ENCODE assay signal across 16 cellular contexts in the genomic region with DNA sequence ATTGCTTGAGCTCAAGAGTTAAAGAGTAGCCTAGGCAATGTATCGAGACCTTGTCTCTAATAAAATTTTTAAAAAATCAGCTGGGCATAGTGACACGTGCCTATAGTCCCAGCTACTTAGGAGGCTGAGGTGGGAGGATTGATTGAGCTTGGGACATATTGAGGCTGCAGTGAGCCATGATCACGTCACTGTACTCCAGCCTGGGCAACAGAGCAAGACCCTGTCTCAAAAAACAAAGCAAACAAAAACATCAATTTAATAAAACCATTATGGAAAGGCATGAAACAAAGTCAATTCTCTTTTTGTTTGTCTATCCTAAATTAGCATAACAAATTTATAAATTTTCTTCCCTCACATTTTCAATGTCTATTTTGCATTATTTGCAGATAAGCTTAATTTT.
DNase-seq lines count a peak whose midpoint lies in the region; ATAC-seq and TF ChIP-seq lines count a peak whose summit lies in the region.
"Had no signal": no experiment of that assay in that cellular context is flagged by ENCODE, and none has a peak within 500 bp of the region (broad histone marks: within the 10 kb centered on the region; RNA-seq: fewer than 3 reads in every experiment).

No MANE protein-coding gene starts in this region.

- H3K36me3 ChIP-seq in Caco-2 (ENCODE audit: control insufficient read depth, insufficient read depth, low read length) = no peaks in the 10 kb centered on the region
- peaks cover 4% of the 10 kb centered on the region; the same call in 1 of the 2 replicates for H3K36me3 ChIP-seq in RWPE2 (ENCODE audit: low read depth)

- CTCF ChIA-PET in Caco-2 (lab: Charles Lee) = no interaction called here

- H3K4me1 ChIP-seq in Caco-2 = peaks cover 20% of the 10 kb centered on the region
- peaks cover 6% of the 10 kb centered on the region for H3K4me1 ChIP-seq in RWPE2 (ENCODE audit: insufficient read depth, poor library complexity, severe bottlenecking)
- H3K4me1 ChIP-seq in foreskin keratinocyte = peaks cover 5% of the 10 kb centered on the region

- H3K27ac Mint-ChIP-seq in Caco-2 (ENCODE audit: unreplicated experiment) = peak overlapping the region; percentile 92

- H3K27ac ChIP-seq in 22Rv1 (peak overlapping the region; percentile 30), RWPE2 (ENCODE audit: poor library complexity, severe bottlenecking) (peak overlapping the region; percentile 21), foreskin keratinocyte (peak overlapping the region; percentile 32)

- H3K27me3 ChIP-seq in Caco-2 (replicated peaks; ENCODE audit: control insufficient read depth, insufficient read depth, low read length) = no peaks in the 10 kb centered on the region
- no peaks in the 10 kb centered on the region for H3K27me3 ChIP-seq in RWPE2 (ENCODE audit: insufficient read depth, poor library complexity, severe bottlenecking)
- no peaks in the 10 kb centered on the region for H3K27me3 ChIP-seq in foreskin keratinocyte

- no peaks in the 10 kb centered on the region for H3K27me3 Mint-ChIP-seq in Caco-2 (ENCODE audit: insufficient read depth, unreplicated experiment)

- no peak for TF ChIP-seq CTCF in 22Rv1 (IDR thresholded peaks at IDR 0.05)
- no peak for TF ChIP-seq CTCF in Caco-2 (IDR thresholded peaks at IDR 0.05; ENCODE audit: insufficient read depth in 1 of 2, low read depth in 1 of 2, low read length in 1 of 2, severe bottlenecking in 1 of 2, unreplicated experiment in 1 of 2)
- TF ChIP-seq CTCF in RWPE2 (IDR thresholded peaks at IDR 0.05; ENCODE audit: poor library complexity, severe bottlenecking) = no peak
- TF ChIP-seq CTCF in foreskin keratinocyte (conservative IDR thresholded peaks at IDR 0.05) = no peak

- POLR2A ChIA-PET in Caco-2 (lab: Charles Lee) = no interaction called here

- H3K4me3 Mint-ChIP-seq in Caco-2 (ENCODE audit: unreplicated experiment) = no peak overlapping the region
- H3K4me3 Mint-ChIP-seq: CD8-positive, alpha-beta T cell had no signal

- intact Hi-C loops in Caco-2 (cut with micrococcal nuclease; ENCODE audit: unreplicated experiment) = no loop called here

- no TSS peak for BruUV-seq in Caco-2 (replicated peaks; lab: Mats Ljungman, UMichigan)

- peaks cover 27% of the 10 kb centered on the region for H3K9me3 Mint-ChIP-seq in Caco-2 (ENCODE audit: unreplicated experiment)
- H3K9me3 Mint-ChIP-seq: CD8-positive, alpha-beta T cell had no signal

- H3K4me1 Mint-ChIP-seq in Caco-2 (ENCODE audit: low read depth, unreplicated experiment) = peaks cover 10% of the 10 kb centered on the region

- H3K9me3 ChIP-seq in Caco-2 (peaks cover 15% of the 10 kb centered on the region), RWPE2 (ENCODE audit: severe bottlenecking) (peaks cover 4% of the 10 kb centered on the region)

- H3K4me3 ChIP-seq in Caco-2 (ENCODE audit: low read depth, low read length) (no peak overlapping the region), RWPE2 (ENCODE audit: severe bottlenecking) (no peak overlapping the region)

- no peak for ATAC-seq in RWPE2 (ENCODE audit: low read depth)
- ATAC-seq in foreskin keratinocyte = no peak
- no peak for ATAC-seq in GM19328 (IDR thresholded peaks at IDR 0.05; ENCODE audit: unreplicated experiment)
- ATAC-seq in HG02840 (IDR thresholded peaks at IDR 0.05; ENCODE audit: low FRiP score, unreplicated experiment) = no peak
- ATAC-seq: CD8-positive, alpha-beta T cell had no signal

- DNase-seq in Caco-2 = no peak
- no peak for DNase-seq in RWPE2 (ENCODE audit: low spot score)
- DNase-seq in foreskin keratinocyte = no peak
- no peak for DNase-seq in hypothalamus (lab: John Stamatoyannopoulos, UW)
- no peak for DNase-seq in NCI-H526 (lab: John Stamatoyannopoulos, UW)
- DNase-seq: CD8-positive, alpha-beta T cell; DND-41; KG1; NCI-H1092 treated with DMSO at 0.1 percent for 48 hours; NCI-H1694; NCI-H2107; NCI-H526 treated with DMSO at 0.1 percent for 48 hours; NK-92 treated with Interleukin-12 subunit alpha and Interleukin-12 subunit beta, amount 100 ng/mL, for 24 hours had no signal

- peaks cover 32% of the 10 kb centered on the region for H3K36me3 Mint-ChIP-seq in Caco-2 (ENCODE audit: insufficient read depth, unreplicated experiment)
